ENCODE assay signal across 15 cellular contexts in genomic region chr6:15413558-15414257, GRCh38.
DNase-seq lines count a peak whose midpoint lies in the region; ATAC-seq and TF ChIP-seq lines count a peak whose summit lies in the region.
"Had no signal": no experiment of that assay in that cellular context is flagged by ENCODE, and none has a peak within 500 bp of the region (broad histone marks: within the 10 kb centered on the region; RNA-seq: fewer than 3 reads in every experiment).

No MANE protein-coding gene starts in this region.

- H4K20me1 ChIP-seq in PC-9 (ENCODE audit: insufficient read depth), result peaks cover 5% of the 10 kb centered on the region; the same call in 1 of the 2 replicates

- H3K4me3 Mint-ChIP-seq in T-helper 1 cell treated with Interleukin-12 subunit alpha and Interleukin-12 subunit beta and Interleukin-4 antibody, amounts not matched to agents 30 μg/mL and 1 μg/mL, for 36 hours, result no peak overlapping the region
- H3K4me3 Mint-ChIP-seq in activated T-helper 1 cell treated with anti-CD3 and anti-CD28 coated beads, Interleukin-12 subunit alpha, Interleukin-12 subunit beta, Interleukin-2, Interleukin-4 antibody, amounts not matched to agents 30 ng/mL and 10 ng/mL and 1 ng/mL, durations not matched to agents 14 hours and 24 hours and 36 hours, result peak overlapping the region; percentile 25
- no peak overlapping the region for H3K4me3 Mint-ChIP-seq in Calu3 (ENCODE audit: low read depth, unreplicated experiment)

- peaks cover 30% of the 10 kb centered on the region; the same call in 1 of the 2 replicates for H3F3A ChIP-seq in PC-9 (ENCODE audit: insufficient read depth, low read depth)

- peak overlapping the region; percentile 29 for H3K27ac Mint-ChIP-seq in T-helper 1 cell treated with Interleukin-12 subunit alpha and Interleukin-12 subunit beta and Interleukin-4 antibody, amounts not matched to agents 30 μg/mL and 1 μg/mL, for 36 hours
- peak overlapping the region; percentile 76 for H3K27ac Mint-ChIP-seq in activated T-helper 1 cell treated with anti-CD3 and anti-CD28 coated beads, Interleukin-12 subunit alpha, Interleukin-12 subunit beta, Interleukin-2, Interleukin-4 antibody, amounts not matched to agents 30 ng/mL and 10 ng/mL and 1 ng/mL, durations not matched to agents 14 hours and 24 hours and 36 hours
- no peak overlapping the region for H3K27ac Mint-ChIP-seq in Calu3 (ENCODE audit: unreplicated experiment)

- TF ChIP-seq CTCF in fibroblast of mammary gland (conservative IDR thresholded peaks at IDR 0.05; ENCODE audit: control insufficient read depth, insufficient read depth, low read depth, low read length) (no peak), PC-9 (conservative IDR thresholded peaks at IDR 0.05) (no peak), Calu3 (IDR thresholded peaks at IDR 0.05; ENCODE audit: unreplicated experiment) (no peak)

- H3K4me1 ChIP-seq in PC-9 (replicated peaks; ENCODE audit: insufficient read depth), result peaks cover 36% of the 10 kb centered on the region

- H3K27me3 ChIP-seq in PC-9 (ENCODE audit: insufficient read depth, low read depth), result no peaks in the 10 kb centered on the region
- H3K27me3 ChIP-seq: suprapubic skin had no signal

- peaks cover 39% of the 10 kb centered on the region for H3K36me3 Mint-ChIP-seq in T-helper 1 cell treated with Interleukin-12 subunit alpha and Interleukin-12 subunit beta and Interleukin-4 antibody, amounts not matched to agents 30 μg/mL and 1 μg/mL, for 36 hours (ENCODE audit: low read depth)
- H3K36me3 Mint-ChIP-seq in activated T-helper 1 cell treated with anti-CD3 and anti-CD28 coated beads, Interleukin-12 subunit alpha, Interleukin-12 subunit beta, Interleukin-2, Interleukin-4 antibody, amounts not matched to agents 30 ng/mL and 10 ng/mL and 1 ng/mL, durations not matched to agents 14 hours and 24 hours and 36 hours (ENCODE audit: low read depth), result peaks cover 49% of the 10 kb centered on the region
- H3K36me3 Mint-ChIP-seq in Calu3 (ENCODE audit: insufficient read depth, unreplicated experiment), result no peaks in the 10 kb centered on the region

- H3K4me3 ChIP-seq in fibroblast of mammary gland (ENCODE audit: control insufficient read depth, low read depth, low read length) (no peak overlapping the region), PC-9 (no peak overlapping the region)
- H3K4me3 ChIP-seq: lower lobe of right lung, suprapubic skin had no signal

- intact Hi-C loops in activated T-helper 1 cell treated with anti-CD3 and anti-CD28 coated beads, Interleukin-12 subunit alpha, Interleukin-12 subunit beta, Interleukin-2, Interleukin-4 antibody, amounts not matched to agents 30 ng/mL and 10 ng/mL and 1 ng/mL, durations not matched to agents 14 hours and 24 hours and 36 hours (cut with micrococcal nuclease), result no loop called here
- intact Hi-C loops in sciatic nerve (cut with DNase I), result no loop called here
- intact Hi-C loops in PC-9 (cut with micrococcal nuclease; ENCODE audit: unreplicated experiment), result no loop called here
- intact Hi-C loops in Calu3 (cut with micrococcal nuclease; ENCODE audit: unreplicated experiment), result no loop called here

- DNase-seq in T-helper 1 cell (no peak), fibroblast of mammary gland (ENCODE audit: low read depth) (peak; percentile 40), sciatic nerve (ENCODE audit: low spot score) (no peak), PC-9 (no peak), Calu3 (no peak), GM03348 (ENCODE audit: low spot score) (no peak)
- DNase-seq in activated T-helper 1 cell treated with anti-CD3 and anti-CD28 coated beads, Interleukin-12 subunit alpha, Interleukin-12 subunit beta, Interleukin-2, Interleukin-4 antibody, amounts not matched to agents 30 ng/mL and 10 ng/mL and 1 ng/mL, durations not matched to agents 14 hours and 24 hours and 36 hours (ENCODE audit: low spot score), result no peak
- DNase-seq: 8988T, cerebellar nuclear complex, GOT3, lower lobe of right lung, NCI-H1436, SHP77 treated with DMSO at 0.1 percent for 48 hours had no signal

- H3K9me3 ChIP-seq in PC-9 (ENCODE audit: insufficient read depth, low read depth), result peaks cover 5% of the 10 kb centered on the region
- H3K9me3 ChIP-seq: suprapubic skin had no signal

- CTCF ChIA-PET in PC-9 (lab: Charles Lee) (no interaction called here), Calu3 (lab: Charles Lee) (no interaction called here)

- no TSS peak for BruUV-seq in PC-9 (replicated peaks; lab: Mats Ljungman, UMichigan)
- BruUV-seq in Calu3 (replicated peaks; lab: Mats Ljungman, UMichigan), result no TSS peak

- H2AFZ ChIP-seq in PC-9, result no peak overlapping the region

- POLR2A ChIA-PET in PC-9 (lab: Charles Lee; ENCODE audit: unreplicated experiment), result no interaction called here

- H3K9me2 ChIP-seq in PC-9 (ENCODE audit: insufficient read depth), result no peaks in the 10 kb centered on the region

- no peak overlapping the region for H3K4me2 ChIP-seq in PC-9

- no peak overlapping the region for H3K27ac ChIP-seq in PC-9
- H3K27ac ChIP-seq: lower lobe of right lung, suprapubic skin had no signal

- peaks cover 67% of the 10 kb centered on the region for H3K4me1 Mint-ChIP-seq in T-helper 1 cell treated with Interleukin-12 subunit alpha and Interleukin-12 subunit beta and Interleukin-4 antibody, amounts not matched to agents 30 μg/mL and 1 μg/mL, for 36 hours (ENCODE audit: low read depth)
- H3K4me1 Mint-ChIP-seq in activated T-helper 1 cell treated with anti-CD3 and anti-CD28 coated beads, Interleukin-12 subunit alpha, Interleukin-12 subunit beta, Interleukin-2, Interleukin-4 antibody, amounts not matched to agents 30 ng/mL and 10 ng/mL and 1 ng/mL, durations not matched to agents 14 hours and 24 hours and 36 hours (ENCODE audit: low read depth), result peaks cover 80% of the 10 kb centered on the region
- H3K4me1 Mint-ChIP-seq in Calu3 (ENCODE audit: low read depth, unreplicated experiment), result no peaks in the 10 kb centered on the region

- H3K9me3 Mint-ChIP-seq in T-helper 1 cell treated with Interleukin-12 subunit alpha and Interleukin-12 subunit beta and Interleukin-4 antibody, amounts not matched to agents 30 μg/mL and 1 μg/mL, for 36 hours, result peaks cover 15% of the 10 kb centered on the region
- peaks cover 12% of the 10 kb centered on the region for H3K9me3 Mint-ChIP-seq in activated T-helper 1 cell treated with anti-CD3 and anti-CD28 coated beads, Interleukin-12 subunit alpha, Interleukin-12 subunit beta, Interleukin-2, Interleukin-4 antibody, amounts not matched to agents 30 ng/mL and 10 ng/mL and 1 ng/mL, durations not matched to agents 14 hours and 24 hours and 36 hours
- no peaks in the 10 kb centered on the region for H3K9me3 Mint-ChIP-seq in Calu3 (ENCODE audit: low read depth, unreplicated experiment)

- peaks cover 21% of the 10 kb centered on the region for H3K36me3 ChIP-seq in PC-9 (ENCODE audit: low read depth)
- H3K36me3 ChIP-seq: lower lobe of right lung, suprapubic skin had no signal

- H3K27me3 Mint-ChIP-seq in T-helper 1 cell treated with Interleukin-12 subunit alpha and Interleukin-12 subunit beta and Interleukin-4 antibody, amounts not matched to agents 30 μg/mL and 1 μg/mL, for 36 hours (ENCODE audit: low read depth), result no peaks in the 10 kb centered on the region
- H3K27me3 Mint-ChIP-seq in activated T-helper 1 cell treated with anti-CD3 and anti-CD28 coated beads, Interleukin-12 subunit alpha, Interleukin-12 subunit beta, Interleukin-2, Interleukin-4 antibody, amounts not matched to agents 30 ng/mL and 10 ng/mL and 1 ng/mL, durations not matched to agents 14 hours and 24 hours and 36 hours (ENCODE audit: insufficient read depth), result no peaks in the 10 kb centered on the region
- H3K27me3 Mint-ChIP-seq in Calu3 (ENCODE audit: unreplicated experiment), result no peaks in the 10 kb centered on the region

- ATAC-seq in sciatic nerve, result peak; percentile 88
- ATAC-seq: lower lobe of right lung had no signal

- peaks cover 37% of the 10 kb centered on the region for H3K79me2 ChIP-seq in PC-9 (ENCODE audit: low read depth)
